ENCODE assay signal across 23 cellular contexts in the genomic region with DNA sequence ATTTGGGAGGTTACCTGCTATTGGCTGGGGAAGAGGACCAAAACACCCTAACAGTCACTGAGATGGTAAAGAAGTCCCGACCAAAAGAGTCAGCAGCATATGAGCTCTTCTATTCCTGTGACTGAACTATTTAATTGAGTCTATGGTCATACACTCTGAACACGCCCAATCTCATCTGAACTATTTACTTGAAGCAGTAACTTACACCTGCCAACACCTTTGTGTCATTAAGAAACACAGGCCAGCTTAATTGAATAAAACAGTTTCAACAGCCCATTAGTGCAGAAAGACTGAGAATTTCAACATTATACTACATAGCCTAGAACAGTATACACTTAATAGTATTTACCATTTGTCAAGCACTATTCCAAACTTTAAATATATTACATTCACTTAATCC. TPM values are rescaled to one million over a fixed set of nuclear protein-coding genes. Genes with fewer than 3 reads are reported as not detected.
"Had no signal": no experiment of that assay in that cellular context is flagged by ENCODE, and none has a peak within 500 bp of the region (broad histone marks: within the 10 kb centered on the region; RNA-seq: fewer than 3 reads in every experiment).

No MANE protein-coding gene starts in this region.

- H3K4me1 ChIP-seq: colonic mucosa, foreskin keratinocyte, prostate gland, uterus had no signal

- DNase-seq: colonic mucosa; dermis blood vessel endothelial cell; effector CD4-positive, alpha-beta T cell; endodermal cell; erythroblast; foreskin keratinocyte; immature natural killer cell; left ventricle myocardium superior; mesenchymal stem cell; midbrain; naive B cell; nephron progenitor cell; stimulated activated naive CD4-positive, alpha-beta T cell; stomach; substantia nigra; trophoblast cell; uterus had no signal

- H3K27me3 ChIP-seq: colonic mucosa, foreskin keratinocyte, stomach, uterus had no signal

- H3K9me3 ChIP-seq: colonic mucosa, prostate gland, stomach, thoracic aorta, uterus had no signal

- FAIRE-seq: endothelial cell of umbilical vein, keratinocyte had no signal

- H3K36me3 ChIP-seq: colonic mucosa, prostate gland, stomach, thoracic aorta, uterus had no signal

- H3K4me3 ChIP-seq: colonic mucosa, lung, prostate gland, stomach, thoracic aorta, uterus had no signal

- H3K27ac ChIP-seq: colonic mucosa, foreskin keratinocyte, parathyroid adenoma, prostate gland, stomach, thoracic aorta, uterus had no signal

RNA-seq across cellular contexts. Expression of a gene that starts 47.8 kb away (rescaled TPM):
- polyA plus RNA-seq: immature natural killer cell had no signal

RNA-seq across cellular contexts. Expression of a gene that starts 53.6 kb away (rescaled TPM):
- polyA plus RNA-seq: immature natural killer cell had no signal
